In genomic region chr13:29513002-29513980, GRCh38 we compare ENCODE assay signal across 15 cellular contexts.
DNase-seq lines count a peak whose midpoint lies in the region; ATAC-seq and TF ChIP-seq lines count a peak whose summit lies in the region.
"Had no signal": no experiment of that assay in that cellular context is flagged by ENCODE, and none has a peak within 500 bp of the region (broad histone marks: within the 10 kb centered on the region; RNA-seq: fewer than 3 reads in every experiment).

No MANE protein-coding gene starts in this region.

- in situ Hi-C loops in KBM-7 (cut with MboI; ENCODE audit: low pct_unique_long_range_greater_than_20kb, low sequenced_read_pairs), result loop anchor here (25.0 kb wide), 1 partner anchor 199 kb away; no protein-coding TSS in a partner anchor

- no peak overlapping the region for H3K27ac Mint-ChIP-seq in activated naive CD4-positive, alpha-beta T cell treated with anti-CD3 and anti-CD28 coated beads for 36 hours
- peak overlapping the region; percentile 68 for H3K27ac Mint-ChIP-seq in stimulated activated naive B cell treated with anti-CD40 and anti-IgM and Interleukin-4, amounts not matched to agents 10 μg/mL and 1 μg/mL and 100 μg/mL, for 72 hours
- H3K27ac Mint-ChIP-seq: natural killer cell had no signal

- intact Hi-C loops in activated naive CD4-positive, alpha-beta T cell treated with anti-CD3 and anti-CD28 coated beads for 36 hours (cut with micrococcal nuclease), result no loop called here

- H3K4me3 ChIP-seq in NB4 (ENCODE audit: low read depth, low read length) (no peak overlapping the region), foreskin fibroblast (ENCODE audit: low read depth in 1 of 2, low read length in 2 of 2) (no peak overlapping the region)
- H3K4me3 ChIP-seq: hepatocyte, left lung, tibial nerve had no signal

- TF ChIP-seq POLR2A in NB4 (IDR thresholded peaks at IDR 0.05; ENCODE audit: extremely low read depth, insufficient read length), result no peak

- TF ChIP-seq CTCF in NB4 (IDR thresholded peaks at IDR 0.05; ENCODE audit: low read depth, low read length) (no peak), foreskin fibroblast (IDR thresholded peaks at IDR 0.05; ENCODE audit: low read depth, low read length) (no peak)

- H3K27me3 Mint-ChIP-seq in activated naive CD4-positive, alpha-beta T cell treated with anti-CD3 and anti-CD28 coated beads for 36 hours (ENCODE audit: low read depth), result no peaks in the 10 kb centered on the region
- H3K27me3 Mint-ChIP-seq in stimulated activated naive B cell treated with anti-CD40 and anti-IgM and Interleukin-4, amounts not matched to agents 10 μg/mL and 1 μg/mL and 100 μg/mL, for 72 hours, result no peaks in the 10 kb centered on the region

- peaks cover 37% of the 10 kb centered on the region for H3K36me3 Mint-ChIP-seq in activated naive CD4-positive, alpha-beta T cell treated with anti-CD3 and anti-CD28 coated beads for 36 hours (ENCODE audit: low read depth)
- H3K36me3 Mint-ChIP-seq in stimulated activated naive B cell treated with anti-CD40 and anti-IgM and Interleukin-4, amounts not matched to agents 10 μg/mL and 1 μg/mL and 100 μg/mL, for 72 hours, result peaks cover 50 to 54% of the 10 kb centered on the region in 2 donors
- H3K36me3 Mint-ChIP-seq: natural killer cell had no signal

- no peak for DNase-seq in activated naive CD4-positive, alpha-beta T cell treated with anti-CD3 and anti-CD28 coated beads for 36 hours
- DNase-seq in activated naive CD4-positive, alpha-beta T cell treated with Interleukin-2 at 50 U/mL for 16 hours, result no peak
- DNase-seq in NB4 (ENCODE audit: low read depth), result peak; percentile 66
- DNase-seq in foreskin fibroblast, result peak; percentile 66 to 74
- no peak for DNase-seq in stimulated activated naive B cell treated with anti-CD40 and anti-IgM and Interleukin-4, amounts not matched to agents 10 μg/mL and 1 μg/mL and 100 μg/mL, for 72 hours
- DNase-seq in KBM-7, result no peak
- DNase-seq: GOT3; natural killer cell; NCI-H1417; stimulated activated CD4-positive, alpha-beta T cell treated with anti-CD3 and anti-CD28 coated beads, Interleukin-2, amount 100 ng/mL, for 24 hours had no signal

- peak overlapping the region; percentile 18 for H3K4me3 Mint-ChIP-seq in activated naive CD4-positive, alpha-beta T cell treated with anti-CD3 and anti-CD28 coated beads for 36 hours
- no peak overlapping the region for H3K4me3 Mint-ChIP-seq in stimulated activated naive B cell treated with anti-CD40 and anti-IgM and Interleukin-4, amounts not matched to agents 10 μg/mL and 1 μg/mL and 100 μg/mL, for 72 hours
- H3K4me3 Mint-ChIP-seq: natural killer cell had no signal

- ATAC-seq in stimulated activated naive B cell treated with anti-CD40 and anti-IgM and Interleukin-4, amounts not matched to agents 10 μg/mL and 1 μg/mL and 100 μg/mL, for 72 hours (replicated peaks), result no peak
- ATAC-seq in HG03025 (IDR thresholded peaks at IDR 0.05; ENCODE audit: low FRiP score, unreplicated experiment), result no peak
- no peak for ATAC-seq in activated CD4-positive, CD25-positive, alpha-beta regulatory T cell treated with anti-CD3 and anti-CD28 coated beads, Interleukin-2, amount 50 U/mL, for 24 hours
- ATAC-seq: left lung, natural killer cell had no signal

- H3K9me3 Mint-ChIP-seq in activated naive CD4-positive, alpha-beta T cell treated with anti-CD3 and anti-CD28 coated beads for 36 hours, result no peaks in the 10 kb centered on the region
- no peaks in the 10 kb centered on the region for H3K9me3 Mint-ChIP-seq in stimulated activated naive B cell treated with anti-CD40 and anti-IgM and Interleukin-4, amounts not matched to agents 10 μg/mL and 1 μg/mL and 100 μg/mL, for 72 hours
- H3K9me3 Mint-ChIP-seq: natural killer cell had no signal

- peaks cover 3% of the 10 kb centered on the region for H3K4me1 Mint-ChIP-seq in activated naive CD4-positive, alpha-beta T cell treated with anti-CD3 and anti-CD28 coated beads for 36 hours (ENCODE audit: low read depth)
- no peaks in the 10 kb centered on the region for H3K4me1 Mint-ChIP-seq in stimulated activated naive B cell treated with anti-CD40 and anti-IgM and Interleukin-4, amounts not matched to agents 10 μg/mL and 1 μg/mL and 100 μg/mL, for 72 hours

- CTCF ChIA-PET in activated naive CD4-positive, alpha-beta T cell treated with anti-CD3 and anti-CD28 coated beads for 36 hours (lab: Charles Lee), result interaction anchor here (0.5 to 1.2 kb wide), 2 partner anchors 89 to 197 kb away, joined by 3 read pairs; no protein-coding TSS in a partner anchor

Comparison
In these comparisons a context has a peak if more than half of its experiments do, and no peak if none do; other contexts are left out.
1. DNase-seq: peak in NB4 (single experiment) and foreskin fibroblast (2 of 2); none in activated naive CD4-positive, alpha-beta T cell treated with anti-CD3 and anti-CD28 coated beads for 36 hours (single experiment), activated naive CD4-positive, alpha-beta T cell treated with Interleukin-2 at 50 U/mL for 16 hours (single experiment), stimulated activated naive B cell treated with anti-CD40 and anti-IgM and Interleukin-4, amounts not matched to agents 10 μg/mL and 1 μg/mL and 100 μg/mL, for 72 hours (single experiment) and KBM-7 (single experiment).